8 cellular contexts compared by ENCODE assay signal in the genomic region with DNA sequence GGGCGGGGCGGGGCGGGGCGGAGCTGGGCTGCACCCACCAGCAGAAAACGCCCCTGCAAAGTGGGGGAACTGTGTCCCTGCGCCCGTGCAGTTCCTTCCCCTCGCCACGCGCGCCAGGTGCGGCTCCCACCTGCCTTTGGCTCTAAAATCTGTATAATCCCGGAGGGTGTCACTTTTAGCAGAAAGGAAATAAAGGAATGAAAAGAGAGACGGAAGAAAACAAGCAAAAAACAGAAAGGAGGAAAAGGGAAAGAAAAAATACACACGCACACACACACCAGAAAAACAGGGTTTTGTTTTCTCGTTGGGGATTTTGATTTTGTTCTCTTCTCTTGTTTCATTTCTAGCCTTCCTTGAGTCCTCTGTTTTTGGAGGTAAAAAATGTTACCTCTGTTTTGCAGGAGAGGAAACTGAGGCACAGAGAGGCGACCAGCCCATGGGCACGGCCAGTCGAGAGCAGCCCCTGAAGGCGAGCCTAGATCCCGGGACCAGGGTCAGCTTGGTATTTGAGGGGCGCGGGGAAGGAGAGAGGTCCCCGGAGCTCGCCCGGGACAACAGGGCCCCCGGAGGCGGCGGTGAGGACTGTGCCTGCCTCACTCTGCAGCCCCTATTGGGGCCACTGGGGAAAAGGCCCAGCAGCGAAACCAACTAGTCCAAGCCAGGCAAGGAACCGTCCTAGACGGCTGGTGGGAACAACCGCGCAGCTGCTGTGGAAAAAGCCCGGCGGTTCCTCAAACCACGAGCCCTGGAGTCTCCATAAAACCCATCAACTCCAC. TPM values are rescaled to one million over a fixed set of nuclear protein-coding genes. Genes with fewer than 3 reads are reported as not detected.
DNase-seq lines count a peak whose midpoint lies in the region; ATAC-seq and TF ChIP-seq lines count a peak whose summit lies in the region.

No MANE protein-coding gene starts in this region.

- peaks cover 38% of the 10 kb centered on the region for H3K79me2 ChIP-seq in SK-N-SH (ENCODE audit: insufficient read depth)

- TF ChIP-seq EP300 in SK-N-SH (IDR thresholded peaks at IDR 0.05; ENCODE audit: borderline replicate concordance in 1 of 2, low read depth in 1 of 2, low read length in 1 of 2): no peak
- no peak for TF ChIP-seq EP300 in gastroesophageal sphincter (IDR thresholded peaks at IDR 0.05)

- peaks cover 23 to 26% of the 10 kb centered on the region in 2 experiments; a peak in 2 of 4 replicates for H3K4me1 ChIP-seq in SK-N-SH (ENCODE audit: control insufficient read depth in 1 of 2, insufficient read depth in 2 of 2, low read depth in 1 of 2, low read length in 1 of 2)
- peaks cover 0 to 47% (median 20%) of the 10 kb centered on the region in 3 donors for H3K4me1 ChIP-seq in gastroesophageal sphincter

- H3K4me3 ChIP-seq in SK-N-SH (ENCODE audit: low read depth in 2 of 2, low read length in 1 of 2) (peak overlapping the region; percentile 42 to 65), gastroesophageal sphincter (peak overlapping the region; percentile 53 to 84), skin epidermis (peak overlapping the region; percentile 59 to 91 (median 73))

- peaks cover 21% of the 10 kb centered on the region for H4K20me1 ChIP-seq in SK-N-SH (ENCODE audit: insufficient read depth)

- POLR2A ChIA-PET in SK-N-SH (lab: Yijun Ruan, JAX): interaction anchor here (0.8 to 1.8 kb wide), 12 partner anchors 10 to 222 kb away, joined by 3 to 10 read pairs (median 4); a partner anchor contains a TSS

- H3K9me2 ChIP-seq in SK-N-SH: no peaks in the 10 kb centered on the region

- CTCF ChIA-PET in SK-N-SH (lab: Yijun Ruan, JAX): interaction anchor here (0.8 to 4.8 kb wide), 16 partner anchors 10 to 301 kb away, joined by 3 to 50 read pairs (median 4); a partner anchor contains a TSS

- peak overlapping the region; percentile 86; the same call in 1 of the 2 replicates for H2AFZ ChIP-seq in SK-N-SH (ENCODE audit: low read depth)

- H3K9me3 ChIP-seq in SK-N-SH: no peaks in the 10 kb centered on the region
- H3K9me3 ChIP-seq in gastroesophageal sphincter: no peaks in the 10 kb centered on the region

- H3K27ac ChIP-seq in SK-N-SH (ENCODE audit: low read depth in 2 of 2, low read length in 1 of 2) (peak overlapping the region in 1 of 2 experiments; percentile 50; a peak in 2 of 4 replicates), gastroesophageal sphincter (peak overlapping the region in 3 of 4 donors; percentile 40 to 87 (median 86)), skin epidermis (peak overlapping the region in 5 of 21 experiments; percentile 67 to 89 (median 76))

- H3K9ac ChIP-seq in SK-N-SH: peak overlapping the region; percentile 51; the same call in 1 of the 2 replicates

- no peaks in the 10 kb centered on the region for H3K36me3 ChIP-seq in SK-N-SH (replicated peaks in 1 of 2; ENCODE audit: control insufficient read depth in 1 of 2, insufficient read depth in 2 of 2, low read length in 1 of 2)
- no peaks in the 10 kb centered on the region for H3K36me3 ChIP-seq in gastroesophageal sphincter

- peak overlapping the region; percentile 60; the same call in 1 of the 2 replicates for H3K4me2 ChIP-seq in SK-N-SH

- TF ChIP-seq CTCF in SK-N-SH (IDR thresholded peaks at IDR 0.05): 0 out of 2 replicates have a peak, but pooled peaks have one; percentile 9
- peak in 3 of 4 experiments; percentile 7 to 17 (median 9) for TF ChIP-seq CTCF in gastroesophageal sphincter (IDR thresholded peaks at IDR 0.05)

- WGBS in SK-N-SH (ENCODE audit: low lambda C conversion rate): 38% methylated on average over 25 of the region's 37 CpGs
- 0 to 41% methylated on average over 8 to 13 of the region's 37 CpGs for WGBS in gastroesophageal sphincter (ENCODE audit: low coverage in 1 of 2), 2 donors

- TF ChIP-seq RAD21 in SK-N-SH (IDR thresholded peaks at IDR 0.05; ENCODE audit: low read length): no peak

- no peak for TF ChIP-seq POLR2A in gastroesophageal sphincter (IDR thresholded peaks at IDR 0.05)

- peaks cover 4% of the 10 kb centered on the region for H3F3A ChIP-seq in SK-N-SH (replicated peaks; ENCODE audit: insufficient read depth)

- peak; percentile 78 for DNase-seq in SK-N-SH
- DNase-seq in SK-N-DZ (ENCODE audit: low spot score): peak; percentile 55
- no peak for DNase-seq in activated CD4-positive, alpha-beta T cell treated with anti-CD3 and anti-CD28 coated beads for 1 hour

- H3K27me3 ChIP-seq in SK-N-SH (ENCODE audit: insufficient read depth) (no peaks in the 10 kb centered on the region), gastroesophageal sphincter (no peaks in the 10 kb centered on the region)

- ATAC-seq in SK-N-SH treated with all-trans-retinoic acid at 6 μM for 48 hours (no peak), gastroesophageal sphincter (no peak), HG02885 (IDR thresholded peaks at IDR 0.05; ENCODE audit: poor library complexity, unreplicated experiment) (no peak), HG03159 (IDR thresholded peaks at IDR 0.05; ENCODE audit: unreplicated experiment) (no peak)

TF ChIP-seq in SK-N-SH, 30 proteins besides CTCF, POLR2A, EP300 and RAD21:
- no peak for TF ChIP-seq SIN3A (IDR thresholded peaks at IDR 0.05; ENCODE audit: borderline replicate concordance, low read depth, low read length)
- TF ChIP-seq, protein P1, sequence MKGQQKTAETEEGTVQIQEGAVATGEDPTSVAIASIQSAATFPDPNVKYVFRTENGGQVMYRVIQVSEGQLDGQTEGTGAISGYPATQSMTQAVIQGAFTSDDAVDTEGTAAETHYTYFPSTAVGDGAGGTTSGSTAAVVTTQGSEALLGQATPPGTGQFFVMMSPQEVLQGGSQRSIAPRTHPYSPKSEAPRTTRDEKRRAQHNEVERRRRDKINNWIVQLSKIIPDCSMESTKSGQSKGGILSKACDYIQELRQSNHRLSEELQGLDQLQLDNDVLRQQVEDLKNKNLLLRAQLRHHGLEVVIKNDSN (IDR thresholded peaks at IDR 0.05; ENCODE audit: borderline replicate concordance, low read depth): no peak
- TF ChIP-seq POLR2AphosphoS5 (IDR thresholded peaks at IDR 0.05; ENCODE audit: low read depth, low read length): no peak
- TF ChIP-seq RCOR1 (IDR thresholded peaks at IDR 0.05; ENCODE audit: low read length): no peak
- no peak for TF ChIP-seq JUND (IDR thresholded peaks at IDR 0.05)
- TF ChIP-seq FOXJ3 (CRISPR knock-in tag; IDR thresholded peaks at IDR 0.05): no peak
- TF ChIP-seq MEF2A (IDR thresholded peaks at IDR 0.05; ENCODE audit: borderline replicate concordance, low read depth): no peak
- TF ChIP-seq EZH2phosphoT487 (IDR thresholded peaks at IDR 0.05; ENCODE audit: borderline replicate concordance, low read depth): no peak
TF ChIP-seq in SK-N-SH: peak in this region for 0.

TF ChIP-seq in SK-N-SH treated with all-trans-retinoic acid at 6 μM for 48 hours, 23 proteins besides CTCF, POLR2A, EP300 and RAD21:
- TF ChIP-seq SNAI2 (CRISPR knock-in tag; IDR thresholded peaks at IDR 0.05) (no peak), CSDC2 (CRISPR knock-in tag; IDR thresholded peaks at IDR 0.05) (no peak), ARNTL (CRISPR knock-in tag; IDR thresholded peaks at IDR 0.05; ENCODE audit: borderline replicate concordance, low read depth) (no peak), ZFP3 (CRISPR knock-in tag; IDR thresholded peaks at IDR 0.05) (no peak), ZNF70 (CRISPR knock-in tag; IDR thresholded peaks at IDR 0.05) (no peak), BACH2 (CRISPR knock-in tag; IDR thresholded peaks at IDR 0.05; ENCODE audit: borderline replicate concordance) (no peak)
- TF ChIP-seq, protein P2, sequence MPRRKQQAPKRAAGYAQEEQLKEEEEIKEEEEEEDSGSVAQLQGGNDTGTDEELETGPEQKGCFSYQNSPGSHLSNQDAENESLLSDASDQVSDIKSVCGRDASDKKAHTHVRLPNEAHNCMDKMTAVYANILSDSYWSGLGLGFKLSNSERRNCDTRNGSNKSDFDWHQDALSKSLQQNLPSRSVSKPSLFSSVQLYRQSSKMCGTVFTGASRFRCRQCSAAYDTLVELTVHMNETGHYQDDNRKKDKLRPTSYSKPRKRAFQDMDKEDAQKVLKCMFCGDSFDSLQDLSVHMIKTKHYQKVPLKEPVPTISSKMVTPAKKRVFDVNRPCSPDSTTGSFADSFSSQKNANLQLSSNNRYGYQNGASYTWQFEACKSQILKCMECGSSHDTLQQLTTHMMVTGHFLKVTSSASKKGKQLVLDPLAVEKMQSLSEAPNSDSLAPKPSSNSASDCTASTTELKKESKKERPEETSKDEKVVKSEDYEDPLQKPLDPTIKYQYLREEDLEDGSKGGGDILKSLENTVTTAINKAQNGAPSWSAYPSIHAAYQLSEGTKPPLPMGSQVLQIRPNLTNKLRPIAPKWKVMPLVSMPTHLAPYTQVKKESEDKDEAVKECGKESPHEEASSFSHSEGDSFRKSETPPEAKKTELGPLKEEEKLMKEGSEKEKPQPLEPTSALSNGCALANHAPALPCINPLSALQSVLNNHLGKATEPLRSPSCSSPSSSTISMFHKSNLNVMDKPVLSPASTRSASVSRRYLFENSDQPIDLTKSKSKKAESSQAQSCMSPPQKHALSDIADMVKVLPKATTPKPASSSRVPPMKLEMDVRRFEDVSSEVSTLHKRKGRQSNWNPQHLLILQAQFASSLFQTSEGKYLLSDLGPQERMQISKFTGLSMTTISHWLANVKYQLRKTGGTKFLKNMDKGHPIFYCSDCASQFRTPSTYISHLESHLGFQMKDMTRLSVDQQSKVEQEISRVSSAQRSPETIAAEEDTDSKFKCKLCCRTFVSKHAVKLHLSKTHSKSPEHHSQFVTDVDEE (CRISPR knock-in tag; IDR thresholded peaks at IDR 0.05): no peak
TF ChIP-seq in SK-N-SH treated with all-trans-retinoic acid at 6 μM for 48 hours: peak in this region for 0.

RNA-seq across cellular contexts. Expression of a gene that starts 0.6 kb away (rescaled TPM):
- 60.6 and 93.6 TPM in 2 replicates for polyA plus RNA-seq in SK-N-SH (2012; rRNA removed)
- 41.7 and 53.3 TPM in 2 replicates for polyA plus RNA-seq in SK-N-SH (2012; cell fraction: cytosol; rRNA removed)
- polyA plus RNA-seq in SK-N-SH (2012; cell fraction: nucleus; rRNA removed): 56.6 and 82.5 TPM in 2 replicates
- polyA plus RNA-seq in SK-N-DZ (2014; cell fraction: cytosol; rRNA removed): 257 and 292 TPM in 2 replicates
- polyA plus RNA-seq in SK-N-DZ (2014; cell fraction: nucleus; rRNA removed): 158 and 171 TPM in 2 replicates
- 10 to 100 TPM; 29.3 to 79.8 (median 72.5) TPM for total RNA-seq in gastroesophageal sphincter

RNA-seq across cellular contexts. Expression of a gene that starts 12.8 kb away (rescaled TPM):
- not detected in 2 replicates for polyA plus RNA-seq in SK-N-SH (2012; rRNA removed)
- not detected in 2 replicates for polyA plus RNA-seq in SK-N-SH (2012; cell fraction: cytosol; rRNA removed)
- not detected in 2 replicates for polyA plus RNA-seq in SK-N-SH (2012; cell fraction: nucleus; rRNA removed)
- not detected in 2 replicates for polyA plus RNA-seq in SK-N-DZ (2014; cell fraction: cytosol; rRNA removed)
- not detected in 2 replicates for polyA plus RNA-seq in SK-N-DZ (2014; cell fraction: nucleus; rRNA removed)
- not detected for total RNA-seq in gastroesophageal sphincter
